Comparison of ENCODE assay signal across 13 cellular contexts in genomic region chrX:12210921-12211320, GRCh38.
DNase-seq lines count a peak whose midpoint lies in the region; FAIRE-seq and TF ChIP-seq lines count a peak whose summit lies in the region.
"Had no signal": no experiment of that assay in that cellular context is flagged by ENCODE, and none has a peak within 500 bp of the region (broad histone marks: within the 10 kb centered on the region; RNA-seq: fewer than 3 reads in every experiment).

No MANE protein-coding gene starts in this region.

- peak overlapping the region; percentile 73 for H3K4me2 ChIP-seq in fibroblast of lung (ENCODE audit: extremely low read depth, insufficient read depth, low read length)

- TF ChIP-seq CTCF in fibroblast of lung (conservative IDR thresholded peaks at IDR 0.05 in 1 of 2, IDR thresholded peaks at IDR 0.05 in 1 of 2; ENCODE audit: low read depth in 1 of 2, low read length in 2 of 2) (no peak), prostate gland (IDR thresholded peaks at IDR 0.05) (no peak)

- no peaks in the 10 kb centered on the region for H4K20me1 ChIP-seq in fibroblast of lung (ENCODE audit: control insufficient read depth, extremely low read depth, insufficient read depth, low read length)

- FAIRE-seq in urothelium cell line (lab: Jason Lieb, UNC): no peak

- H3K9ac ChIP-seq in fibroblast of lung (ENCODE audit: insufficient read depth, low read length): no peak overlapping the region

- H3K4me3 ChIP-seq in fibroblast of lung (replicated peaks in 1 of 4; ENCODE audit: control extremely low read depth in 1 of 4, insufficient read depth in 1 of 4, low read depth in 3 of 4, low read length in 4 of 4) (peak overlapping the region in 2 of 4 experiments; percentile 14 to 16), prostate gland (no peak overlapping the region)
- H3K4me3 ChIP-seq: testis had no signal

- intact Hi-C loops in prostate gland (cut with DNase I): no loop called here

- H3K79me2 ChIP-seq in fibroblast of lung (ENCODE audit: control insufficient read depth, insufficient read depth, low read length): no peaks in the 10 kb centered on the region

- H3K9me3 ChIP-seq in fibroblast of lung (ENCODE audit: control insufficient read depth, insufficient read depth, low read depth, low read length): no peaks in the 10 kb centered on the region
- H3K9me3 ChIP-seq in prostate gland: no peaks in the 10 kb centered on the region
- H3K9me3 ChIP-seq: testis had no signal

- H3K27me3 ChIP-seq in fibroblast of lung (ENCODE audit: control insufficient read depth, insufficient read depth, low read length) (no peaks in the 10 kb centered on the region), prostate gland (replicated peaks; ENCODE audit: insufficient read depth) (no peaks in the 10 kb centered on the region)
- H3K27me3 ChIP-seq: testis had no signal

- TF ChIP-seq POLR2A in prostate gland (IDR thresholded peaks at IDR 0.05): no peak

- WGBS in prostate gland: 11% methylated on average over 3 of the region's 3 CpGs

- H3K4me1 ChIP-seq in fibroblast of lung (ENCODE audit: control insufficient read depth, extremely low read depth, insufficient read depth, low read length) (peaks cover 2% of the 10 kb centered on the region), prostate gland (replicated peaks) (no peaks in the 10 kb centered on the region)
- H3K4me1 ChIP-seq: testis had no signal

- DNase-seq in ELR (ENCODE audit: low read depth) (peak; percentile 70), RPMI7951 (ENCODE audit: low read depth) (peak; percentile 45), fibroblast of lung (ENCODE audit: low read depth in 2 of 2) (peak in 1 of 2 donors; percentile 38), prostate gland (ENCODE audit: low spot score) (peak; percentile 3), NCI-H1436 treated with DMSO at 0.1 percent for 48 hours (lab: John Stamatoyannopoulos, UW) (no peak), MV-4-11 (lab: John Stamatoyannopoulos, UW) (no peak), globus pallidus (ENCODE audit: low spot score) (no peak), urothelium cell line (ENCODE audit: low spot score) (no peak)
- DNase-seq: activated CD8-positive, alpha-beta memory T cell treated with anti-CD3 and anti-CD28 coated beads for 24 hours; effector CD4-positive, alpha-beta T cell; NCI-H1048; NCI-H2227 treated with DMSO at 0.1 percent for 48 hours had no signal

- H3K27ac ChIP-seq in fibroblast of lung (ENCODE audit: insufficient read depth, low read length) (peak overlapping the region; percentile 60), prostate gland (no peak overlapping the region)
- H3K27ac ChIP-seq: testis had no signal

- H3K36me3 ChIP-seq in fibroblast of lung (ENCODE audit: control insufficient read depth, insufficient read depth, low read length) (no peaks in the 10 kb centered on the region), prostate gland (no peaks in the 10 kb centered on the region)

- H2AFZ ChIP-seq in fibroblast of lung (ENCODE audit: low read length): peak overlapping the region; percentile 31

Comparison
In these comparisons a context has a peak if more than half of its experiments do, and no peak if none do; other contexts are left out.
1. DNase-seq: peak in ELR (single experiment), RPMI7951 (single experiment) and prostate gland (single experiment); none in NCI-H1436 treated with DMSO at 0.1 percent for 48 hours (single experiment), MV-4-11 (single experiment), globus pallidus (single experiment) and urothelium cell line (single experiment).